Comparison of ENCODE assay signal across 1 cellular context in the genomic region with DNA sequence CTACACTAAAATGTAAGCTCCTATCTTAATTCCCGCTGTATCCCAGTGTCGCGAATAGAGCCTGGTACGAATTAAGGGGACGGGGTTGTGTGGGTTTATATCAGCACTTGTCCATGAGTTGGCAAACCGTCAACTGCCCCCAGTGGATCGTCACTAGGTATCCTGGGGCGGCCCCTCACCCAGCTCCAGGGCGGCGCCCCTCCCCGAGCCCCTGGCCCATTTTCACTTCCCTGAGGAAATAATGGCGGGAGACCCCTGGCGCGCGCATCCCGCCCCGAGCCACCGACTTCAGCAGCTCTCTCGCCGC.
A peak's percentile ranks its signal among the peaks of the same experiment; 100 is the strongest.
TF ChIP-seq lines count a peak whose summit lies in the region.

No MANE protein-coding gene starts in this region.

TF ChIP-seq in HepG2, 621 proteins besides CTCF, POLR2A, EP300 and RAD21 (continued from another document):
- TF ChIP-seq ZNF407 (CRISPR knock-in tag; IDR thresholded peaks at IDR 0.05; ENCODE audit: not compliant biosample characterization) (no peak), ZNF543 (CRISPR knock-in tag; IDR thresholded peaks at IDR 0.05) (peak; percentile 58), RXRB (CRISPR knock-in tag; IDR thresholded peaks at IDR 0.05; ENCODE audit: borderline replicate concordance) (no peak), ZNF781 (CRISPR knock-in tag; IDR thresholded peaks at IDR 0.05; ENCODE audit: borderline replicate concordance, not compliant biosample characterization) (no peak), ZNF619 (CRISPR knock-in tag; IDR thresholded peaks at IDR 0.05) (no peak), TP53 (CRISPR knock-in tag; conservative IDR thresholded peaks at IDR 0.05) (0 out of 2 replicates have a peak, but pooled peaks have one; percentile 13), CCDC6 (CRISPR knock-in tag; IDR thresholded peaks at IDR 0.05) (0 out of 2 replicates have a peak, but pooled peaks have one; percentile 17)
